Comparison of ENCODE assay signal across 16 cellular contexts in the genomic region with DNA sequence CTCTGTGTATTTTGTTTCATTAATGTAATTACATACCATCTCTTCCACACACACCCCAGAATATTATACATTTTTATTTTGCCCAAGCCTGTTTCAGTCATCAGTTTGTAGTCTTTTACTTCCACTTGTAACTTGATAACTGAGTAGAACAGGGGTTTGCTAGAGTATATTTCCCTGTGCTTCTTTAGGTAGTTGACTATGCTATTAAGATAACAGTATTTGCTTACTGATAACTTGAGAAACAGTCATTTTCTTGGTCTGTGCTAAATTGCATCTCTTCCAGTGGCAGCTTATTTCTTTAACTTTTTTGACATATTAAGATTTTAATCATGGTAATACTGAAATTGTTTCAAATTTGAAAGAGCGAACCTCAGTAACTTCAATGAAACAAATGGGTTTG. TPM values are rescaled to one million over a fixed set of nuclear protein-coding genes. Genes with fewer than 3 reads are reported as not detected.
DNase-seq lines count a peak whose midpoint lies in the region; ATAC-seq and TF ChIP-seq lines count a peak whose summit lies in the region.
"Had no signal": no experiment of that assay in that cellular context is flagged by ENCODE, and none has a peak within 500 bp of the region (broad histone marks: within the 10 kb centered on the region; RNA-seq: fewer than 3 reads in every experiment).

No MANE protein-coding gene starts in this region.

- intact Hi-C loops in sigmoid colon (cut with DNase I) = no loop called here
- intact Hi-C loops in MCF 10A (cut with micrococcal nuclease) = no loop called here

- TF ChIP-seq POLR2A in erythroblast (IDR thresholded peaks at IDR 0.05; ENCODE audit: low read length) (no peak), sigmoid colon (IDR thresholded peaks at IDR 0.05) (no peak)

- no peaks in the 10 kb centered on the region for H3K4me1 Mint-ChIP-seq in MCF 10A (ENCODE audit: insufficient read depth, unreplicated experiment)
- H3K4me1 Mint-ChIP-seq: CD8-positive, alpha-beta memory T cell had no signal

- H3K36me3 ChIP-seq in HEK293 (ENCODE audit: control insufficient read depth in 2 of 2, insufficient read depth in 1 of 2, low read length in 2 of 2) = no peaks in the 10 kb centered on the region
- H3K36me3 ChIP-seq in sigmoid colon = no peaks in the 10 kb centered on the region
- H3K36me3 ChIP-seq: BLaER1 had no signal

- DNase-seq in erythroblast (lab: John Stamatoyannopoulos, UW) (peak; percentile 20 to 23), sigmoid colon (no peak), NCI-H146 treated with DMSO at 0.1 percent for 48 hours (lab: John Stamatoyannopoulos, UW; ENCODE audit: unreplicated experiment) (no peak), MCF 10A (ENCODE audit: unreplicated experiment) (no peak)
- DNase-seq: 8988T; AML-193; Caco-2; CD8-positive, alpha-beta memory T cell; DND-41; GDM1; HCEC 1CT had no signal

- 95% methylated on average over 1 of the region's 1 CpG for WGBS in sigmoid colon, 2 donors

- H3K9me3 ChIP-seq in HEK293 (ENCODE audit: control insufficient read depth, insufficient read depth, low read depth, low read length) = no peaks in the 10 kb centered on the region
- H3K9me3 ChIP-seq in sigmoid colon = no peaks in the 10 kb centered on the region
- H3K9me3 ChIP-seq: BLaER1, Caco-2 had no signal

- TF ChIP-seq EP300 in sigmoid colon (IDR thresholded peaks at IDR 0.05) = no peak

- H3K4me3 ChIP-seq in HEK293 (ENCODE audit: low read depth, low read length) (no peak overlapping the region), sigmoid colon (no peak overlapping the region)
- H3K4me3 ChIP-seq: BLaER1 had no signal

- H3K9me3 Mint-ChIP-seq in MCF 10A (ENCODE audit: unreplicated experiment) = no peaks in the 10 kb centered on the region
- H3K9me3 Mint-ChIP-seq: CD8-positive, alpha-beta memory T cell; IgD-negative memory B cell had no signal

- H3K36me3 Mint-ChIP-seq in MCF 10A (ENCODE audit: insufficient read depth, unreplicated experiment) = no peaks in the 10 kb centered on the region
- H3K36me3 Mint-ChIP-seq: IgD-negative memory B cell had no signal

- CTCF ChIA-PET in HEK293 (lab: Yijun Ruan, JAX) (interaction anchor here (0.5 kb wide), 1 partner anchor 8 kb away, joined by 3 read pairs; no protein-coding TSS in a partner anchor), MCF 10A (lab: Yijun Ruan, JAX) (interaction anchor here (0.6 kb wide), 1 partner anchor 109 kb away, joined by 6 read pairs; no protein-coding TSS in a partner anchor)

- no peak overlapping the region for H3K4me3 Mint-ChIP-seq in MCF 10A (ENCODE audit: unreplicated experiment)
- H3K4me3 Mint-ChIP-seq: CD8-positive, alpha-beta memory T cell; IgD-negative memory B cell had no signal

- TF ChIP-seq CTCF in HEK293 (tag by site-specific recombination; IDR thresholded peaks at IDR 0.05) = no peak
- TF ChIP-seq CTCF in VCaP (conservative IDR thresholded peaks at IDR 0.05) = no peak
- no peak for TF ChIP-seq CTCF in sigmoid colon (IDR thresholded peaks at IDR 0.05)
- no peak for TF ChIP-seq CTCF in MCF 10A (IDR thresholded peaks at IDR 0.05; ENCODE audit: unreplicated experiment)

- POLR2A ChIA-PET in HEK293 (lab: Yijun Ruan, JAX) (no interaction called here), MCF 10A (lab: Yijun Ruan, JAX) (no interaction called here)

- no peak overlapping the region for H3K27ac ChIP-seq in HEK293 (ENCODE audit: extremely low read depth, low read depth, low read length)
- peak overlapping the region; percentile 71 for H3K27ac ChIP-seq in VCaP
- peak overlapping the region in 3 of 4 donors; percentile 44 to 58 (median 56) for H3K27ac ChIP-seq in sigmoid colon
- H3K27ac ChIP-seq: BLaER1 had no signal

- peaks cover 19% of the 10 kb centered on the region for H3K27me3 Mint-ChIP-seq in MCF 10A (ENCODE audit: insufficient read depth, unreplicated experiment)
- H3K27me3 Mint-ChIP-seq: IgD-negative memory B cell had no signal

- ATAC-seq in HG03025 (IDR thresholded peaks at IDR 0.05; ENCODE audit: low FRiP score, unreplicated experiment) = no peak

- no peaks in the 10 kb centered on the region for H3K27me3 ChIP-seq in sigmoid colon
- H3K27me3 ChIP-seq: BLaER1 had no signal

- H3K4me1 ChIP-seq in HEK293 (ENCODE audit: control insufficient read depth, insufficient read depth, low read length) = peaks cover 3% of the 10 kb centered on the region; the same call in 1 of the 2 replicates
- H3K4me1 ChIP-seq in sigmoid colon = peaks cover 0 to 26% (median 0%) of the 10 kb centered on the region in 4 donors
- H3K4me1 ChIP-seq: BLaER1, Caco-2 had no signal

- no peak overlapping the region for H3K27ac Mint-ChIP-seq in MCF 10A (ENCODE audit: low read depth, unreplicated experiment)
- H3K27ac Mint-ChIP-seq: CD8-positive, alpha-beta memory T cell; IgD-negative memory B cell had no signal

- BruUV-seq in MCF 10A (replicated peaks; lab: Mats Ljungman, UMichigan) = no TSS peak

TF ChIP-seq in HEK293, 187 proteins besides CTCF, POLR2A, EP300 and RAD21:
- TF ChIP-seq FEZF1 (tag by site-specific recombination; IDR thresholded peaks at IDR 0.05) (peak; percentile 47; the same call in 1 of the 2 replicates), ZXDB (tag by site-specific recombination; IDR thresholded peaks at IDR 0.05) (peak; percentile 46; the same call in 1 of the 2 replicates), IKZF3 (tag by site-specific recombination; IDR thresholded peaks at IDR 0.05) (no peak), ZNF654 (tag by site-specific recombination; IDR thresholded peaks at IDR 0.05; ENCODE audit: low read depth) (no peak), OSR2 (tag by site-specific recombination; IDR thresholded peaks at IDR 0.05) (peak; percentile 28; the same call in 1 of the 2 replicates)
- TF ChIP-seq, protein P1, sequence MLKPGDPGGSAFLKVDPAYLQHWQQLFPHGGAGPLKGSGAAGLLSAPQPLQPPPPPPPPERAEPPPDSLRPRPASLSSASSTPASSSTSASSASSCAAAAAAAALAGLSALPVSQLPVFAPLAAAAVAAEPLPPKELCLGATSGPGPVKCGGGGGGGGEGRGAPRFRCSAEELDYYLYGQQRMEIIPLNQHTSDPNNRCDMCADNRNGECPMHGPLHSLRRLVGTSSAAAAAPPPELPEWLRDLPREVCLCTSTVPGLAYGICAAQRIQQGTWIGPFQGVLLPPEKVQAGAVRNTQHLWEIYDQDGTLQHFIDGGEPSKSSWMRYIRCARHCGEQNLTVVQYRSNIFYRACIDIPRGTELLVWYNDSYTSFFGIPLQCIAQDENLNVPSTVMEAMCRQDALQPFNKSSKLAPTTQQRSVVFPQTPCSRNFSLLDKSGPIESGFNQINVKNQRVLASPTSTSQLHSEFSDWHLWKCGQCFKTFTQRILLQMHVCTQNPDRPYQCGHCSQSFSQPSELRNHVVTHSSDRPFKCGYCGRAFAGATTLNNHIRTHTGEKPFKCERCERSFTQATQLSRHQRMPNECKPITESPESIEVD (tag by site-specific recombination; IDR thresholded peaks at IDR 0.05) = peak; percentile 54
- TF ChIP-seq, protein P2, sequence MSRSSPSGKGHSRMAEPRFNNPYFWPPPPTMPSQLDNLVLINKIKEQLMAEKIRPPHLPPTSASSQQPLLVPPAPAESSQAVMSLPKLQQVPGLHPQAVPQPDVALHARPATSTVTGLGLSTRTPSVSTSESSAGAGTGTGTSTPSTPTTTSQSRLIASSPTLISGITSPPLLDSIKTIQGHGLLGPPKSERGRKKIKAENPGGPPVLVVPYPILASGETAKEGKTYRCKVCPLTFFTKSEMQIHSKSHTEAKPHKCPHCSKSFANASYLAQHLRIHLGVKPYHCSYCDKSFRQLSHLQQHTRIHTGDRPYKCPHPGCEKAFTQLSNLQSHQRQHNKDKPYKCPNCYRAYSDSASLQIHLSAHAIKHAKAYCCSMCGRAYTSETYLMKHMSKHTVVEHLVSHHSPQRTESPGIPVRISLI (tag by site-specific recombination; IDR thresholded peaks at IDR 0.05) = no peak

RNA-seq across cellular contexts. Expression of a gene that starts 7.0 kb away (rescaled TPM):
- total RNA-seq in sigmoid colon = 10 to 100 TPM; 14.1 to 27.0 (median 20.3) TPM
- 1 to 10 TPM; 8.1 to 9.3 (median 8.4) TPM for polyA plus RNA-seq in sigmoid colon
- total RNA-seq in MCF 10A (2022) = 0.37 and 0.63 TPM in 2 replicates
- polyA plus RNA-seq: CD8-positive, alpha-beta memory T cell had no signal

Comparison
In these comparisons a context has a peak if more than half of its experiments do, and no peak if none do; other contexts are left out.
1. DNase-seq: peak in erythroblast (2 of 2); none in sigmoid colon (single experiment), NCI-H146 treated with DMSO at 0.1 percent for 48 hours (single experiment) and MCF 10A (single experiment).